14 cellular contexts compared by ENCODE assay signal in the genomic region with DNA sequence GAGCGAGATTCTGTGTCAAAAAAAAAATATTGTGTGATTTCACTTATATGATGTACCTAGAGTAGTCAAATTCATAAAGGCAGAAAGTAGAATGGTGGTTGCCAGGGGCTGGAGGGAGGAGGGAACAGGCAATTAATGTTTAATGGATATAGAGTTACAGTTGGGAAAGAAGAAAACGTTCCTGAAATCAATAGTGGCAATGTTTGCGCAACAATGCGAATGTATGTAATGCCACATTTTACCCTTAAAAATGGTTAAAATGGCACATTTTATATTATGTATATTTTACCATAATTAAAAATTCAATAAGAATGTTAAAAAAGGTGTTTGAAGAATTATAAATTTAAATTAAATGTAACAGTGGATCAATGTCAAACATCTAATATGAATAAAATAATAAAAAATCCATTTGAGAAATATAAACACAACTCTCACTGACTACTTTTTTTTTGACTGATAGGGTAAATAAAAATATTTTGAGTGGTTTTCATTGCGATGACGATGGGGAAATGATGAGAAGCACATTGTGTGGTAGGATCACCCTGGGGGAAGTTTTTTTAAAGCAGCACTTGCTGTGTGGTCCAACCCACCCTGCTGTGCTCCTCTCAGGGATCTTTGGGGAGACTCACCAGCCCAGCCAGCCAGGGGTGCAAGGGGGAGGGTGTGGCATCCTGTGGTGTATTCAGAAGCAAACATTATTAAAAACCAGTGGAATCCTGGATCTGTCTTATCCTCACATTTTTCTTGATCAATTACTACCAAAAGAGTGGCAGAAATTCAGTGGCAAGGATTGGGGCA. TPM values are rescaled to one million over a fixed set of nuclear protein-coding genes. Genes with fewer than 3 reads are reported as not detected.
DNase-seq lines count a peak whose midpoint lies in the region; ATAC-seq and TF ChIP-seq lines count a peak whose summit lies in the region.
"Had no signal": no experiment of that assay in that cellular context is flagged by ENCODE, and none has a peak within 500 bp of the region (broad histone marks: within the 10 kb centered on the region; RNA-seq: fewer than 3 reads in every experiment).

No MANE protein-coding gene starts in this region.

- no peak for TF ChIP-seq CTCF in endothelial cell (IDR thresholded peaks at IDR 0.05; ENCODE audit: unreplicated experiment)

- peak overlapping the region; percentile 34 for H3K4me3 Mint-ChIP-seq in activated CD8-positive, alpha-beta memory T cell treated with anti-CD3 and anti-CD28 coated beads, Interleukin-2, amount 10 ng/mL, durations not matched to agents 7 days and 5 days
- peak overlapping the region; percentile 58 for H3K4me3 Mint-ChIP-seq in activated CD4-positive, alpha-beta T cell treated with anti-CD3 and anti-CD28 coated beads, Interleukin-2, amount 10 ng/mL, durations not matched to agents 7 days and 5 days
- peak overlapping the region; percentile 76 for H3K4me3 Mint-ChIP-seq in activated naive CD8-positive, alpha-beta T cell treated with anti-CD3 and anti-CD28 coated beads, Interleukin-2, amount 10 ng/mL, durations not matched to agents 7 days and 5 days
- H3K4me3 Mint-ChIP-seq in endothelial cell (ENCODE audit: unreplicated experiment): no peak overlapping the region

- ATAC-seq in activated CD8-positive, alpha-beta memory T cell treated with anti-CD3 and anti-CD28 coated beads, Interleukin-2, amount 10 ng/mL, durations not matched to agents 7 days and 5 days: peak; percentile 13
- peak; percentile 32 for ATAC-seq in activated naive CD8-positive, alpha-beta T cell treated with anti-CD3 and anti-CD28 coated beads, Interleukin-2, amount 10 ng/mL, durations not matched to agents 7 days and 5 days (ENCODE audit: low read depth)
- ATAC-seq in HG02938 (IDR thresholded peaks at IDR 0.05; ENCODE audit: unreplicated experiment): no peak
- ATAC-seq in Right ventricle myocardium superior (ENCODE audit: poor library complexity): no peak

- DNase-seq in activated CD8-positive, alpha-beta memory T cell treated with anti-CD3 and anti-CD28 coated beads, Interleukin-2, amount 10 ng/mL, durations not matched to agents 7 days and 5 days: peak; percentile 69
- DNase-seq in activated CD8-positive, alpha-beta memory T cell treated with anti-CD3 and anti-CD28 coated beads, Interleukin-2, amount 50 U/mL, for 48 hours: no peak
- peak; percentile 41 for DNase-seq in activated CD4-positive, alpha-beta T cell treated with anti-CD3 and anti-CD28 coated beads, Interleukin-2, amount 10 ng/mL, durations not matched to agents 7 days and 5 days
- DNase-seq in activated naive CD8-positive, alpha-beta T cell treated with anti-CD3 and anti-CD28 coated beads, Interleukin-2, amount 10 ng/mL, durations not matched to agents 7 days and 5 days: no peak
- peak; percentile 34 to 60 (median 45) for DNase-seq in stimulated activated naive CD4-positive, alpha-beta T cell (lab: John Stamatoyannopoulos, UW)
- no peak for DNase-seq in endothelial cell (ENCODE audit: low spot score)
- no peak for DNase-seq in Right ventricle myocardium superior
- DNase-seq: COR-L47, dermis blood vessel endothelial cell, GDM1, Karpas-422, NCI-H1436 treated with DMSO at 0.1 percent for 48 hours, SHP77 had no signal

- intact Hi-C loops in Right ventricle myocardium superior (cut with DNase I): loop anchor here (10.0 kb wide), 1 partner anchor 350 kb away; no protein-coding TSS in a partner anchor

- H3K9me3 Mint-ChIP-seq in activated CD8-positive, alpha-beta memory T cell treated with anti-CD3 and anti-CD28 coated beads, Interleukin-2, amount 10 ng/mL, durations not matched to agents 7 days and 5 days (ENCODE audit: low read depth): no peaks in the 10 kb centered on the region
- H3K9me3 Mint-ChIP-seq in activated CD4-positive, alpha-beta T cell treated with anti-CD3 and anti-CD28 coated beads, Interleukin-2, amount 10 ng/mL, durations not matched to agents 7 days and 5 days: no peaks in the 10 kb centered on the region
- H3K9me3 Mint-ChIP-seq in activated naive CD8-positive, alpha-beta T cell treated with anti-CD3 and anti-CD28 coated beads, Interleukin-2, amount 10 ng/mL, durations not matched to agents 7 days and 5 days: no peaks in the 10 kb centered on the region
- H3K9me3 Mint-ChIP-seq in endothelial cell (ENCODE audit: unreplicated experiment): no peaks in the 10 kb centered on the region

- peaks cover 85% of the 10 kb centered on the region for H3K4me1 Mint-ChIP-seq in activated CD8-positive, alpha-beta memory T cell treated with anti-CD3 and anti-CD28 coated beads, Interleukin-2, amount 10 ng/mL, durations not matched to agents 7 days and 5 days
- peaks cover 90% of the 10 kb centered on the region for H3K4me1 Mint-ChIP-seq in activated CD4-positive, alpha-beta T cell treated with anti-CD3 and anti-CD28 coated beads, Interleukin-2, amount 10 ng/mL, durations not matched to agents 7 days and 5 days
- peaks cover 63% of the 10 kb centered on the region for H3K4me1 Mint-ChIP-seq in activated naive CD8-positive, alpha-beta T cell treated with anti-CD3 and anti-CD28 coated beads, Interleukin-2, amount 10 ng/mL, durations not matched to agents 7 days and 5 days
- H3K4me1 Mint-ChIP-seq in endothelial cell (ENCODE audit: unreplicated experiment): peaks cover 5% of the 10 kb centered on the region

- peak overlapping the region; percentile 95 for H3K27ac Mint-ChIP-seq in activated CD8-positive, alpha-beta memory T cell treated with anti-CD3 and anti-CD28 coated beads, Interleukin-2, amount 10 ng/mL, durations not matched to agents 7 days and 5 days
- peak overlapping the region; percentile 93 for H3K27ac Mint-ChIP-seq in activated CD4-positive, alpha-beta T cell treated with anti-CD3 and anti-CD28 coated beads, Interleukin-2, amount 10 ng/mL, durations not matched to agents 7 days and 5 days
- H3K27ac Mint-ChIP-seq in activated naive CD8-positive, alpha-beta T cell treated with anti-CD3 and anti-CD28 coated beads, Interleukin-2, amount 10 ng/mL, durations not matched to agents 7 days and 5 days: peak overlapping the region; percentile 92
- no peak overlapping the region for H3K27ac Mint-ChIP-seq in endothelial cell (ENCODE audit: unreplicated experiment)

- POLR2A ChIA-PET in activated CD4-positive, alpha-beta T cell treated with anti-CD3 and anti-CD28 coated beads, Interleukin-2, amount 10 ng/mL, durations not matched to agents 7 days and 5 days (lab: Charles Lee): no interaction called here
- POLR2A ChIA-PET in activated naive CD8-positive, alpha-beta T cell treated with anti-CD3 and anti-CD28 coated beads, Interleukin-2, amount 10 ng/mL, durations not matched to agents 7 days and 5 days (lab: Charles Lee): interaction anchor here (1.3 to 2.6 kb wide), 2 partner anchors 38 to 142 kb away, joined by 4 to 19 read pairs; no protein-coding TSS in a partner anchor

- H3K27me3 Mint-ChIP-seq in activated CD8-positive, alpha-beta memory T cell treated with anti-CD3 and anti-CD28 coated beads, Interleukin-2, amount 10 ng/mL, durations not matched to agents 7 days and 5 days: no peaks in the 10 kb centered on the region
- H3K27me3 Mint-ChIP-seq in activated CD4-positive, alpha-beta T cell treated with anti-CD3 and anti-CD28 coated beads, Interleukin-2, amount 10 ng/mL, durations not matched to agents 7 days and 5 days: no peaks in the 10 kb centered on the region
- H3K27me3 Mint-ChIP-seq in activated naive CD8-positive, alpha-beta T cell treated with anti-CD3 and anti-CD28 coated beads, Interleukin-2, amount 10 ng/mL, durations not matched to agents 7 days and 5 days: no peaks in the 10 kb centered on the region
- H3K27me3 Mint-ChIP-seq in endothelial cell (ENCODE audit: unreplicated experiment): peaks cover 2% of the 10 kb centered on the region

- CTCF ChIA-PET in activated CD8-positive, alpha-beta memory T cell treated with anti-CD3 and anti-CD28 coated beads, Interleukin-2, amount 10 ng/mL, durations not matched to agents 7 days and 5 days (lab: Charles Lee): interaction anchor here (0.9 to 10.9 kb wide), 7 partner anchors 14 to 135 kb away, joined by 3 to 181 read pairs (median 31); no protein-coding TSS in a partner anchor
- CTCF ChIA-PET in activated CD4-positive, alpha-beta T cell treated with anti-CD3 and anti-CD28 coated beads, Interleukin-2, amount 10 ng/mL, durations not matched to agents 7 days and 5 days (lab: Charles Lee): interaction anchor here (3.0 to 3.9 kb wide), 2 partner anchors 13 to 68 kb away, joined by 27 to 30 read pairs; no protein-coding TSS in a partner anchor

- H3K36me3 Mint-ChIP-seq in activated CD8-positive, alpha-beta memory T cell treated with anti-CD3 and anti-CD28 coated beads, Interleukin-2, amount 10 ng/mL, durations not matched to agents 7 days and 5 days: peaks cover 1% of the 10 kb centered on the region
- H3K36me3 Mint-ChIP-seq in activated CD4-positive, alpha-beta T cell treated with anti-CD3 and anti-CD28 coated beads, Interleukin-2, amount 10 ng/mL, durations not matched to agents 7 days and 5 days (ENCODE audit: low read depth): peaks cover 15% of the 10 kb centered on the region
- no peaks in the 10 kb centered on the region for H3K36me3 Mint-ChIP-seq in activated naive CD8-positive, alpha-beta T cell treated with anti-CD3 and anti-CD28 coated beads, Interleukin-2, amount 10 ng/mL, durations not matched to agents 7 days and 5 days
- H3K36me3 Mint-ChIP-seq in endothelial cell (ENCODE audit: low read depth, unreplicated experiment): no peaks in the 10 kb centered on the region

RNA-seq across cellular contexts. Expression of a gene that starts 4.3 kb away (rescaled TPM):
- total RNA-seq in activated CD8-positive, alpha-beta memory T cell treated with anti-CD3 and anti-CD28 coated beads, Interleukin-2, amount 10 ng/mL, durations not matched to agents 7 days and 5 days: 100 to 1,000 TPM; 198 to 270 TPM
- total RNA-seq in activated CD4-positive, alpha-beta T cell treated with anti-CD3 and anti-CD28 coated beads, Interleukin-2, amount 10 ng/mL, durations not matched to agents 7 days and 5 days: 100 to 1,000 TPM; 396 to 480 TPM
- 100 to 1,000 TPM; 355 to 358 TPM for total RNA-seq in activated naive CD8-positive, alpha-beta T cell treated with anti-CD3 and anti-CD28 coated beads, Interleukin-2, amount 10 ng/mL, durations not matched to agents 7 days and 5 days
- 0.31 TPM for total RNA-seq in endothelial cell (ENCODE audit: unreplicated experiment)
- 4.2 TPM for total RNA-seq in Right ventricle myocardium superior
- total RNA-seq: dermis blood vessel endothelial cell had no signal

Comparison
In these comparisons a context has a peak if more than half of its experiments do, and no peak if none do; other contexts are left out.
1. DNase-seq: peak in activated CD8-positive, alpha-beta memory T cell treated with anti-CD3 and anti-CD28 coated beads, Interleukin-2, amount 10 ng/mL, durations not matched to agents 7 days and 5 days (single experiment), activated CD4-positive, alpha-beta T cell treated with anti-CD3 and anti-CD28 coated beads, Interleukin-2, amount 10 ng/mL, durations not matched to agents 7 days and 5 days (single experiment) and stimulated activated naive CD4-positive, alpha-beta T cell (6 of 6); none in activated CD8-positive, alpha-beta memory T cell treated with anti-CD3 and anti-CD28 coated beads, Interleukin-2, amount 50 U/mL, for 48 hours (single experiment), activated naive CD8-positive, alpha-beta T cell treated with anti-CD3 and anti-CD28 coated beads, Interleukin-2, amount 10 ng/mL, durations not matched to agents 7 days and 5 days (single experiment), endothelial cell (single experiment) and Right ventricle myocardium superior (single experiment).
2. ATAC-seq: peak in activated CD8-positive, alpha-beta memory T cell treated with anti-CD3 and anti-CD28 coated beads, Interleukin-2, amount 10 ng/mL, durations not matched to agents 7 days and 5 days (single experiment) and activated naive CD8-positive, alpha-beta T cell treated with anti-CD3 and anti-CD28 coated beads, Interleukin-2, amount 10 ng/mL, durations not matched to agents 7 days and 5 days (single experiment); none in HG02938 (single experiment) and Right ventricle myocardium superior (single experiment).
3. RNA of a gene that starts 4.3 kb away (total RNA-seq): 396 to 480 TPM in activated CD4-positive, alpha-beta T cell treated with anti-CD3 and anti-CD28 coated beads, Interleukin-2, amount 10 ng/mL, durations not matched to agents 7 days and 5 days, 355 to 358 TPM in activated naive CD8-positive, alpha-beta T cell treated with anti-CD3 and anti-CD28 coated beads, Interleukin-2, amount 10 ng/mL, durations not matched to agents 7 days and 5 days and 198 to 270 TPM in activated CD8-positive, alpha-beta memory T cell treated with anti-CD3 and anti-CD28 coated beads, Interleukin-2, amount 10 ng/mL, durations not matched to agents 7 days and 5 days; 4.2 TPM in Right ventricle myocardium superior (single experiment) and 0.31 TPM in endothelial cell (single experiment); every median in the first group is over 10 times any median in the second.